In genomic region chr20:8854566-8854965, GRCh38 we compare ENCODE assay signal across 1 cellular context.
TF ChIP-seq lines count a peak whose summit lies in the region.

No MANE protein-coding gene starts in this region.

TF ChIP-seq in K562, 482 proteins besides CTCF, POLR2A, EP300 and RAD21 (continued from another document):
- TF ChIP-seq ZNF318 (IDR thresholded peaks at IDR 0.05; ENCODE audit: borderline replicate concordance in 1 of 2, low read depth in 1 of 2) (no peak), ZFP91 (CRISPR knock-in tag; IDR thresholded peaks at IDR 0.05) (no peak), REST (CRISPR knock-in tag; IDR thresholded peaks at IDR 0.05; ENCODE audit: low read depth) (no peak), OTX1 (CRISPR knock-in tag; IDR thresholded peaks at IDR 0.05) (no peak), MCM7 (IDR thresholded peaks at IDR 0.05) (no peak), ZNF217 (CRISPR knock-in tag; IDR thresholded peaks at IDR 0.05) (no peak), ZBTB12 (CRISPR knock-in tag; IDR thresholded peaks at IDR 0.05) (no peak), ZFP30 (CRISPR knock-in tag; IDR thresholded peaks at IDR 0.05; ENCODE audit: borderline replicate concordance) (no peak), ZFP1 (CRISPR knock-in tag; IDR thresholded peaks at IDR 0.05) (no peak)
